ENCODE assay signal across 8 cellular contexts in the genomic region with DNA sequence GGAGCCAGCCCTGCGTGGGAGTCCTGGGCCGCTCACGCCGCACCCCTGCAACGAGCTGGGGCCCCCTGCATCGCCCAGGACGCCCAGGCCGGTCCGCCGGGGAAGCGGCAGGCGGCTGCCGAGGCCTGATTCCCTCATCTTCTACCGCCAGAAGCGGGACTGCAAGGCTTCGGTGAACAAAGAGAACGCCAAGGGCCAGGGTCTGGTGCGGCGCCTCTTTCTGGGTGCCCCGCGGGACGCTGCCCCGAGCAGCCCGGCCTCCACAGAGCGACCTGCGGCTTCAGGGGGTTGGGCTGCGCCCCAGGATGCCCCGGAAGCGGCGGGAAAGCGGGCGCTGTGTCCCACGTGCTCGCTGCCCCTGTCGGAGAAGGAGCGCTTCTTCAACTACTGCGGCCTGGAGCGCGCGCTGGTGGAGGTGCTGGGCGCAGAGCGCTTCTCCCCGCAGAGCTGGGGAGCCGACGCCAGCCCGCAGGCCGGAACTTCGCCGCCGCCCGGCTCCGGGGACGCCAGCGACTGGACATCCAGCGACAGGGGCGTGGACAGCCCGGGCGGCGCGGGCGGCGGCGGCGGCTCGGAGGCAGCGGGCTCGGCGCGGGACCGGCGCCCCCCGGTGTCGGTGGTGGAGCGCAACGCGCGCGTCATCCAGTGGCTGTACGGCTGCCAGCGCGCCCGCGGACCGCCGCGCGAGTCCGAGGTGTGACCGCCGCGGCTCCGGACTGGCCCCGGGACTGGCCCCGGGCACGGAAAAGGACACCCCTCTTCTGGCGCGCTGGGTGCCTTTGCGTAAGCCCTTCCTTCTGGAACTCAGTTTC. TPM values are rescaled to one million over a fixed set of nuclear protein-coding genes. Genes with fewer than 3 reads are reported as not detected.
DNase-seq lines count a peak whose midpoint lies in the region; ATAC-seq and TF ChIP-seq lines count a peak whose summit lies in the region.

No MANE protein-coding gene starts in this region.

- no peaks in the 10 kb centered on the region for H3K79me2 ChIP-seq in GM23338 (replicated peaks; ENCODE audit: insufficient read depth)

- H3K4me1 ChIP-seq in A673 (ENCODE audit: insufficient read depth, low read length, poor library complexity, severe bottlenecking) (peaks cover 20% of the 10 kb centered on the region), GM23338 (ENCODE audit: insufficient read depth) (peaks cover 42% of the 10 kb centered on the region), iPS-15b (ENCODE audit: control insufficient read depth, insufficient read depth, low read length) (peaks cover 34% of the 10 kb centered on the region), gastrocnemius medialis (peaks cover 7 to 14% of the 10 kb centered on the region in 2 donors)

- peak overlapping the region; percentile 12 for H3K9ac ChIP-seq in iPS-15b (ENCODE audit: low read depth, low read length)

- intact Hi-C loops in A673 (cut with micrococcal nuclease; ENCODE audit: unreplicated experiment) (no loop called here), gastrocnemius medialis (cut with DNase I; ENCODE audit: low total_unique reads) (loop anchor here (2.0 to 5.0 kb wide), 2 partner anchors 51 to 124 kb away; a partner anchor contains a TSS)

- POLR2A ChIA-PET in A673 (lab: Charles Lee; ENCODE audit: low non-redundant PET): interaction anchor here (0.7 kb wide), 1 partner anchor 97 kb away, joined by 4 read pairs; no protein-coding TSS in a partner anchor

- CTCF ChIA-PET in A673 (lab: Charles Lee): no interaction called here

- peak overlapping the region; percentile 73 for H3K4me3 Mint-ChIP-seq in GM23338
- H3K4me3 Mint-ChIP-seq in brain: peak overlapping the region; percentile 56 to 80 (median 76)

- peak; percentile 68 to 74 for TF ChIP-seq POLR2A in gastrocnemius medialis (IDR thresholded peaks at IDR 0.05)

- peaks cover 51% of the 10 kb centered on the region for H3K4me1 Mint-ChIP-seq in GM23338
- H3K4me1 Mint-ChIP-seq in brain: peaks cover 47% of the 10 kb centered on the region

- no peaks in the 10 kb centered on the region for H3K9me3 ChIP-seq in A673 (ENCODE audit: low read depth, low read length, poor library complexity, severe bottlenecking)
- no peaks in the 10 kb centered on the region for H3K9me3 ChIP-seq in iPS-15b (ENCODE audit: control insufficient read depth, insufficient read depth, low read length)
- H3K9me3 ChIP-seq in gastrocnemius medialis: no peaks in the 10 kb centered on the region

- peak overlapping the region; percentile 42 for H3K4me3 ChIP-seq in A673 (ENCODE audit: low read depth, low read length, poor library complexity, severe bottlenecking)
- H3K4me3 ChIP-seq in GM23338: peak overlapping the region; percentile 65
- H3K4me3 ChIP-seq in iPS-15b (ENCODE audit: low read depth, low read length): peak overlapping the region; percentile 52
- H3K4me3 ChIP-seq in gastrocnemius medialis: peak overlapping the region; percentile 57 to 76 (median 68)

- peak; percentile 19 for ATAC-seq in GM23338
- peak; percentile 66 to 78 for ATAC-seq in gastrocnemius medialis

- H3K36me3 ChIP-seq in A673 (ENCODE audit: insufficient read depth, low read length, poor library complexity, severe bottlenecking): no peaks in the 10 kb centered on the region
- no peaks in the 10 kb centered on the region for H3K36me3 ChIP-seq in GM23338 (ENCODE audit: insufficient read depth)
- no peaks in the 10 kb centered on the region for H3K36me3 ChIP-seq in iPS-15b (ENCODE audit: control insufficient read depth, insufficient read depth, low read length)
- H3K36me3 ChIP-seq in gastrocnemius medialis: no peaks in the 10 kb centered on the region

- H3K9me3 Mint-ChIP-seq in GM23338: peaks cover 3% of the 10 kb centered on the region; the same call in 1 of the 3 replicates
- H3K9me3 Mint-ChIP-seq in brain: peaks cover 0 to 3% (median 0%) of the 10 kb centered on the region in 5 experiments

- no peaks in the 10 kb centered on the region for H3K9me2 ChIP-seq in GM23338 (ENCODE audit: insufficient read depth)

- H3K27me3 ChIP-seq in A673 (replicated peaks; ENCODE audit: insufficient read depth, low read depth, low read length, poor library complexity) (no peaks in the 10 kb centered on the region), GM23338 (ENCODE audit: insufficient read depth) (peaks cover 99% of the 10 kb centered on the region), iPS-15b (ENCODE audit: control insufficient read depth, insufficient read depth, low read length) (peaks cover 70% of the 10 kb centered on the region), gastrocnemius medialis (no peaks in the 10 kb centered on the region)

- peaks cover 76% of the 10 kb centered on the region for H3K27me3 Mint-ChIP-seq in GM23338 (ENCODE audit: insufficient read depth, low read depth, poor library complexity)
- peaks cover 17% of the 10 kb centered on the region for H3K27me3 Mint-ChIP-seq in brain

- H3K36me3 Mint-ChIP-seq in GM23338 (ENCODE audit: low read depth): no peaks in the 10 kb centered on the region
- H3K36me3 Mint-ChIP-seq in brain: no peaks in the 10 kb centered on the region

- in situ Hi-C loops in gastrocnemius medialis (cut with MboI; ENCODE audit: low sequenced_read_pairs in 4 of 4): loop anchor here in 1 of 4 donors (25.0 kb wide), 2 partner anchors 124 to 274 kb away; a partner anchor contains a TSS

- H3K27ac ChIP-seq in A673 (ENCODE audit: low read depth, low read length, poor library complexity, severe bottlenecking): peak overlapping the region; percentile 43
- H3K27ac ChIP-seq in GM23338 (ENCODE audit: low read depth): no peak overlapping the region
- H3K27ac ChIP-seq in gastrocnemius medialis: peak overlapping the region; percentile 78 to 87 (median 84)

- no TSS peak for BruUV-seq in A673 (replicated peaks; lab: Mats Ljungman, UMichigan)

- H2AFZ ChIP-seq in GM23338: peak overlapping the region; percentile 95

- peak overlapping the region; percentile 87 for H3K4me2 ChIP-seq in GM23338

- DNase-seq in A673 (ENCODE audit: low spot score) (peak; percentile 73), GM23338 (ENCODE audit: low spot score) (peak; percentile 76), SK-N-DZ (ENCODE audit: low spot score) (peak; percentile 37), gastrocnemius medialis (peak; percentile 36 to 69), cerebellar cortex (ENCODE audit: low spot score) (no peak), T1000 (lab: John Stamatoyannopoulos, UW) (no peak)

- TF ChIP-seq CTCF in A673 (conservative IDR thresholded peaks at IDR 0.05; ENCODE audit: low read depth, low read length) (no peak), GM23338 (conservative IDR thresholded peaks at IDR 0.05; ENCODE audit: low read depth in 2 of 2) (peak in 1 of 2 experiments; percentile 24; a peak in 2 of 4 replicates), brain (conservative IDR thresholded peaks at IDR 0.05) (peak in 1 of 2 experiments; percentile 22), gastrocnemius medialis (IDR thresholded peaks at IDR 0.05 in 4 of 5, conservative IDR thresholded peaks at IDR 0.05 in 1 of 5) (peak; percentile 20 to 53 (median 36))

- no peaks in the 10 kb centered on the region for H4K20me1 ChIP-seq in GM23338 (replicated peaks; ENCODE audit: insufficient read depth)

- H3K27ac Mint-ChIP-seq in GM23338 (no peak overlapping the region), brain (peak overlapping the region in 3 of 5 experiments; percentile 34 to 62 (median 56))

- peaks cover 9% of the 10 kb centered on the region; the same call in 1 of the 2 replicates for H3F3A ChIP-seq in GM23338 (replicated peaks; ENCODE audit: low read depth)

TF ChIP-seq in GM23338, 12 proteins besides CTCF, POLR2A, EP300 and RAD21 (continues in another document):
- TF ChIP-seq EZH2 (IDR thresholded peaks at IDR 0.05; ENCODE audit: low read depth, unreplicated experiment): peak; percentile 46

RNA-seq across cellular contexts. Expression of a gene that starts 2.7 kb away (rescaled TPM):
- total RNA-seq in A673 (2021): 0.64 and 0.85 TPM in 2 replicates
- 0.08 and 0.24 TPM in 2 replicates for total RNA-seq in GM23338 (2014; rRNA removed; shearing (Covaris generic))
- polyA plus RNA-seq in GM23338 (2016; fragmentation: Nextera tagmentation; extraction: Ambion mirVana): 0.39 and 0.45 TPM in 2 replicates
- polyA plus RNA-seq in SK-N-DZ (2014; cell fraction: cytosol; rRNA removed): 0.14 and 1.4 TPM in 2 replicates
- polyA plus RNA-seq in SK-N-DZ (2014; cell fraction: nucleus; rRNA removed): 0.05 and 0.58 TPM in 2 replicates
- polyA plus RNA-seq in brain (ENCODE audit: insufficient read depth, low read depth, low replicate concordance): 1.2 TPM
- 1 to 10 TPM; 3.1 to 5.2 (median 4.2) TPM for total RNA-seq in gastrocnemius medialis

RNA-seq across cellular contexts. Expression of a gene that starts 7.1 kb away (rescaled TPM):
- total RNA-seq in A673 (2021) (not detected in 2 replicates), gastrocnemius medialis (not detected)
- total RNA-seq in GM23338 (2014; rRNA removed; shearing (Covaris generic)): not detected in 2 replicates
- polyA plus RNA-seq in GM23338 (2016; fragmentation: Nextera tagmentation; extraction: Ambion mirVana) (not detected in 2 replicates), brain (ENCODE audit: insufficient read depth, low read depth, low replicate concordance) (not detected)
- polyA plus RNA-seq in SK-N-DZ (2014; cell fraction: cytosol; rRNA removed): 0.44 and 1.2 TPM in 2 replicates
- polyA plus RNA-seq in SK-N-DZ (2014; cell fraction: nucleus; rRNA removed): 3.0 TPM in 1 of 2 replicates, not detected in the other

RNA-seq across cellular contexts. Expression of a gene that starts 8.1 kb away (rescaled TPM):
- total RNA-seq in A673 (2021): 61.9 and 62.3 TPM in 2 replicates
- 26.2 and 32.6 TPM in 2 replicates for total RNA-seq in GM23338 (2014; rRNA removed; shearing (Covaris generic))
- 108 and 115 TPM in 2 replicates for polyA plus RNA-seq in GM23338 (2016; fragmentation: Nextera tagmentation; extraction: Ambion mirVana)
- 22.5 and 33.3 TPM in 2 replicates for polyA plus RNA-seq in SK-N-DZ (2014; cell fraction: cytosol; rRNA removed)
- polyA plus RNA-seq in SK-N-DZ (2014; cell fraction: nucleus; rRNA removed): 11.2 and 29.0 TPM in 2 replicates
- 26.6 TPM for polyA plus RNA-seq in brain (ENCODE audit: insufficient read depth, low read depth, low replicate concordance)
- 100 to 1,000 TPM in 2 of 4 donors, 10 to 100 TPM in 2; 39.6 to 135 (median 97.3) TPM for total RNA-seq in gastrocnemius medialis

RNA-seq across cellular contexts. Expression of a gene that starts 10.0 kb away (rescaled TPM):
- total RNA-seq in A673 (2021) (not detected in 2 replicates), gastrocnemius medialis (under 1 TPM in 2 of 4 donors, not detected in 2; 0.66 TPM)
- not detected in 2 replicates for total RNA-seq in GM23338 (2014; rRNA removed; shearing (Covaris generic))
- polyA plus RNA-seq in GM23338 (2016; fragmentation: Nextera tagmentation; extraction: Ambion mirVana) (0.68 and 1.1 TPM in 2 replicates), brain (ENCODE audit: insufficient read depth, low read depth, low replicate concordance) (not detected)
- polyA plus RNA-seq in SK-N-DZ (2014; cell fraction: cytosol; rRNA removed): not detected in 2 replicates
- not detected in 2 replicates for polyA plus RNA-seq in SK-N-DZ (2014; cell fraction: nucleus; rRNA removed)

RNA-seq across cellular contexts. Expression of a gene that starts 15.7 kb away (rescaled TPM):
- total RNA-seq in A673 (2021): 1.6 and 1.8 TPM in 2 replicates
- 11.3 and 12.5 TPM in 2 replicates for total RNA-seq in GM23338 (2014; rRNA removed; shearing (Covaris generic))
- polyA plus RNA-seq in GM23338 (2016; fragmentation: Nextera tagmentation; extraction: Ambion mirVana): 9.7 and 9.8 TPM in 2 replicates
- 2.5 and 5.0 TPM in 2 replicates for polyA plus RNA-seq in SK-N-DZ (2014; cell fraction: cytosol; rRNA removed)
- 5.3 and 8.9 TPM in 2 replicates for polyA plus RNA-seq in SK-N-DZ (2014; cell fraction: nucleus; rRNA removed)
- polyA plus RNA-seq in brain (ENCODE audit: insufficient read depth, low read depth, low replicate concordance): 0.70 TPM
- total RNA-seq in gastrocnemius medialis: 10 to 100 TPM; 23.7 to 50.6 (median 44.6) TPM

Comparison
In these comparisons a context has a peak if more than half of its experiments do, and no peak if none do; other contexts are left out.
1. DNase-seq: peak in A673 (single experiment), GM23338 (single experiment), SK-N-DZ (single experiment) and gastrocnemius medialis (2 of 2); none in cerebellar cortex (single experiment) and T1000 (single experiment).
2. Peak in every context shown above with its lines, with median percentiles within 50 percentile points of each other: H3K4me3 ChIP-seq.